ENCODE assay signal across 25 cellular contexts in the genomic region with DNA sequence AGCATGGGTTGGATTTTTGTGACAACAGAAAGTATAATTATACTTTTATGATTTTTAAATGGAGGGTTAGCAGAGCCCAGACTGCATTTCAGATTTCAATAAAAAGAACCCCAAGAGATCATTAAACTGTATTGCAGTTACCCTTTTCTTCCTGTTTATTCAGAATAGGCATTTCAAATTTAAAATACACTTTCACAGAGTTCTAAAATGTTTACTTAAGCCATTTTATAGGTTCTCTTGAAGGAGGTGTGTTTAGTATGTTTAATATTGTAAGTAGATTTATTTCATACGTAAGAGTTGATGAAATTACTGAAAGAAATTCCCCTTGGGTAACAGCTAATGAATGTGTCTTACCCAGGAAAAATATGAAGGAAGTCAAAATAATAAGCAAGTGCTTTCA.
"Had no signal": no experiment of that assay in that cellular context is flagged by ENCODE, and none has a peak within 500 bp of the region (broad histone marks: within the 10 kb centered on the region; RNA-seq: fewer than 3 reads in every experiment).

No MANE protein-coding gene starts in this region.

- ATAC-seq: activated CD4-positive, CD25-positive, alpha-beta regulatory T cell treated with anti-CD3 and anti-CD28 coated beads, Interleukin-2, amount 50 U/mL, for 24 hours; activated CD8-positive, alpha-beta T cell treated with anti-CD3 and anti-CD28 coated beads for 36 hours; activated T-cell treated with anti-CD3 and anti-CD28 coated beads, Interleukin-2, amount 50 U/mL, for 72 hours had no signal

- H3K27ac Mint-ChIP-seq: activated CD8-positive, alpha-beta T cell treated with anti-CD3 and anti-CD28 coated beads for 36 hours; activated naive CD4-positive, alpha-beta T cell treated with anti-CD3 and anti-CD28 coated beads, Interleukin-2, amount 10 ng/mL, durations not matched to agents 7 days and 5 days; activated naive CD8-positive, alpha-beta T cell treated with anti-CD3 and anti-CD28 coated beads for 36 hours; activated T-helper 2 cell treated with anti-CD3 and anti-CD28 coated beads, Interferon-gamma antibody, Interleukin-2, Interleukin-4, amounts not matched to agents 10 μg/mL and 5 μg/mL and 100 μg/mL, durations not matched to agents 14 hours and 24 hours and 36 hours had no signal

- H3K4me3 Mint-ChIP-seq: activated CD8-positive, alpha-beta T cell treated with anti-CD3 and anti-CD28 coated beads for 36 hours; activated naive CD4-positive, alpha-beta T cell treated with anti-CD3 and anti-CD28 coated beads, Interleukin-2, amount 10 ng/mL, durations not matched to agents 7 days and 5 days; activated naive CD8-positive, alpha-beta T cell treated with anti-CD3 and anti-CD28 coated beads for 36 hours; activated T-cell treated with anti-CD3 and anti-CD28 coated beads, Interleukin-2, amount 50 U/mL, for 72 hours had no signal

- H3K4me1 ChIP-seq: SJSA1 had no signal

- H3K9me3 Mint-ChIP-seq: activated CD8-positive, alpha-beta T cell treated with anti-CD3 and anti-CD28 coated beads for 36 hours; activated naive CD4-positive, alpha-beta T cell treated with anti-CD3 and anti-CD28 coated beads, Interleukin-2, amount 10 ng/mL, durations not matched to agents 7 days and 5 days; activated naive CD8-positive, alpha-beta T cell treated with anti-CD3 and anti-CD28 coated beads for 36 hours; activated T-cell treated with anti-CD3 and anti-CD28 coated beads, Interleukin-2, amount 50 U/mL, for 72 hours; activated T-helper 2 cell treated with anti-CD3 and anti-CD28 coated beads, Interferon-gamma antibody, Interleukin-2, Interleukin-4, amounts not matched to agents 10 μg/mL and 5 μg/mL and 100 μg/mL, durations not matched to agents 14 hours and 24 hours and 36 hours had no signal

- DNase-seq: activated CD4-positive, alpha-beta T cell treated with anti-CD3 and anti-CD28 coated beads for 4 hours; activated CD8-positive, alpha-beta memory T cell treated with anti-CD3 and anti-CD28 coated beads, Interleukin-2, amount 50 U/mL, for 4 hours; activated CD8-positive, alpha-beta T cell treated with anti-CD3 and anti-CD28 coated beads for 36 hours; activated gamma-delta T cell treated with Interleukin-2 at 50 U/mL for 16 hours; activated naive CD4-positive, alpha-beta T cell treated with anti-CD3 and anti-CD28 coated beads, Interleukin-2, amount 10 ng/mL, durations not matched to agents 7 days and 5 days; activated naive CD8-positive, alpha-beta T cell treated with anti-CD3 and anti-CD28 coated beads for 36 hours; activated T-cell treated with anti-CD3 and anti-CD28 coated beads, Interleukin-2, amount 50 U/mL, for 72 hours; brain microvascular endothelial cell; cerebellar nuclear complex; Karpas-422; NCI-H1048; NCI-H1694; NCI-H2029; NCI-H2107; NCI-H2171 treated with DMSO at 0.1 percent for 48 hours; NCI-H226; NCI-H526; NCI-H774; SHP77; T-helper 2 cell; T1000 had no signal

- FAIRE-seq: RCC 7860 had no signal

- H3K27me3 ChIP-seq: brain microvascular endothelial cell, SJSA1 had no signal

- H3K4me3 ChIP-seq: SJSA1 had no signal

- H3K27ac ChIP-seq: brain microvascular endothelial cell, SJSA1 had no signal

- H3K27me3 Mint-ChIP-seq: activated CD8-positive, alpha-beta T cell treated with anti-CD3 and anti-CD28 coated beads for 36 hours; activated naive CD4-positive, alpha-beta T cell treated with anti-CD3 and anti-CD28 coated beads, Interleukin-2, amount 10 ng/mL, durations not matched to agents 7 days and 5 days; activated naive CD8-positive, alpha-beta T cell treated with anti-CD3 and anti-CD28 coated beads for 36 hours had no signal

- H3K4me1 Mint-ChIP-seq: activated naive CD4-positive, alpha-beta T cell treated with anti-CD3 and anti-CD28 coated beads, Interleukin-2, amount 10 ng/mL, durations not matched to agents 7 days and 5 days; activated naive CD8-positive, alpha-beta T cell treated with anti-CD3 and anti-CD28 coated beads for 36 hours had no signal

- H3K9me3 ChIP-seq: SJSA1 had no signal
